Comparison of ENCODE assay signal across 8 cellular contexts in genomic region chr21:38984982-38985422, GRCh38.
A peak's percentile ranks its signal among the peaks of the same experiment; 100 is the strongest.
DNase-seq lines count a peak whose midpoint lies in the region; ATAC-seq, FAIRE-seq and TF ChIP-seq lines count a peak whose summit lies in the region.

No MANE protein-coding gene starts in this region.

- H3K27ac Mint-ChIP-seq in activated CD4-positive, alpha-beta T cell treated with anti-CD3 and anti-CD28 coated beads, Interleukin-2, amount 10 ng/mL, durations not matched to agents 7 days and 5 days: peak overlapping the region; percentile 78
- H3K27ac Mint-ChIP-seq in activated CD8-positive, alpha-beta T cell treated with anti-CD3 and anti-CD28 coated beads, Interleukin-2, amount 10 ng/mL, durations not matched to agents 7 days and 5 days: peak overlapping the region; percentile 79

- no peaks in the 10 kb centered on the region for H3K9me2 ChIP-seq in hepatocyte (replicated peaks; ENCODE audit: insufficient read depth)

- POLR2A ChIA-PET in activated CD4-positive, alpha-beta T cell treated with anti-CD3 and anti-CD28 coated beads, Interleukin-2, amount 10 ng/mL, durations not matched to agents 7 days and 5 days (lab: Charles Lee): no interaction called here
- POLR2A ChIA-PET in activated CD8-positive, alpha-beta T cell treated with anti-CD3 and anti-CD28 coated beads, Interleukin-2, amount 10 ng/mL, durations not matched to agents 7 days and 5 days (lab: Charles Lee): interaction anchor here (0.9 to 1.3 kb wide), 3 partner anchors 17 to 218 kb away, joined by 3 to 4 read pairs (median 4); no protein-coding TSS in a partner anchor

- H4K20me1 ChIP-seq in hepatocyte (ENCODE audit: insufficient read depth, poor library complexity, severe bottlenecking): no peaks in the 10 kb centered on the region

- peak; percentile 56 for ATAC-seq in activated CD8-positive, alpha-beta T cell treated with anti-CD3 and anti-CD28 coated beads, Interleukin-2, amount 10 ng/mL, durations not matched to agents 7 days and 5 days
- ATAC-seq in upper lobe of left lung (ENCODE audit: low FRiP score in 2 of 2) (peak in 1 of 2 donors; percentile 77), GM19328 (IDR thresholded peaks at IDR 0.05; ENCODE audit: unreplicated experiment) (no peak)

- no peaks in the 10 kb centered on the region for H3K9me3 Mint-ChIP-seq in activated CD4-positive, alpha-beta T cell treated with anti-CD3 and anti-CD28 coated beads, Interleukin-2, amount 10 ng/mL, durations not matched to agents 7 days and 5 days
- H3K9me3 Mint-ChIP-seq in activated CD8-positive, alpha-beta T cell treated with anti-CD3 and anti-CD28 coated beads, Interleukin-2, amount 10 ng/mL, durations not matched to agents 7 days and 5 days (ENCODE audit: insufficient read depth): no peaks in the 10 kb centered on the region

- H3K27me3 ChIP-seq in hepatocyte (no peaks in the 10 kb centered on the region), upper lobe of left lung (no peaks in the 10 kb centered on the region)

- peaks cover 49% of the 10 kb centered on the region for H3K4me1 Mint-ChIP-seq in activated CD4-positive, alpha-beta T cell treated with anti-CD3 and anti-CD28 coated beads, Interleukin-2, amount 10 ng/mL, durations not matched to agents 7 days and 5 days
- H3K4me1 Mint-ChIP-seq in activated CD8-positive, alpha-beta T cell treated with anti-CD3 and anti-CD28 coated beads, Interleukin-2, amount 10 ng/mL, durations not matched to agents 7 days and 5 days (ENCODE audit: low read depth): peaks cover 52% of the 10 kb centered on the region

- peaks cover 2% of the 10 kb centered on the region for H3K36me3 Mint-ChIP-seq in activated CD4-positive, alpha-beta T cell treated with anti-CD3 and anti-CD28 coated beads, Interleukin-2, amount 10 ng/mL, durations not matched to agents 7 days and 5 days (ENCODE audit: low read depth)
- H3K36me3 Mint-ChIP-seq in activated CD8-positive, alpha-beta T cell treated with anti-CD3 and anti-CD28 coated beads, Interleukin-2, amount 10 ng/mL, durations not matched to agents 7 days and 5 days (ENCODE audit: low read depth): no peaks in the 10 kb centered on the region

- CTCF ChIA-PET in activated CD4-positive, alpha-beta T cell treated with anti-CD3 and anti-CD28 coated beads, Interleukin-2, amount 10 ng/mL, durations not matched to agents 7 days and 5 days (lab: Charles Lee): interaction anchor here (1.0 kb wide), 1 partner anchor 159 kb away, joined by 3 read pairs; no protein-coding TSS in a partner anchor
- CTCF ChIA-PET in activated CD8-positive, alpha-beta T cell treated with anti-CD3 and anti-CD28 coated beads, Interleukin-2, amount 10 ng/mL, durations not matched to agents 7 days and 5 days (lab: Charles Lee): interaction anchor here (0.8 kb wide), 1 partner anchor 9 kb away, joined by 3 read pairs; no protein-coding TSS in a partner anchor

- TF ChIP-seq CTCF in hepatocyte (IDR thresholded peaks at IDR 0.05; ENCODE audit: poor library complexity) (no peak), upper lobe of left lung (IDR thresholded peaks at IDR 0.05) (no peak)

- H3K4me3 ChIP-seq in hepatocyte: no peak overlapping the region
- H3K4me3 ChIP-seq in upper lobe of left lung: no peak overlapping the region

- H3K79me2 ChIP-seq in hepatocyte: no peaks in the 10 kb centered on the region

- TF ChIP-seq POLR2A in upper lobe of left lung (IDR thresholded peaks at IDR 0.05): no peak
- TF ChIP-seq POLR2A in GM12892 (IDR thresholded peaks at IDR 0.05; ENCODE audit: low read depth, low read length): no peak

- FAIRE-seq in GM12892 (lab: Jason Lieb, UNC): no peak

- peak overlapping the region; percentile 51 for H3K4me2 ChIP-seq in hepatocyte

- H3K9me3 ChIP-seq in hepatocyte (ENCODE audit: low read depth): no peaks in the 10 kb centered on the region
- H3K9me3 ChIP-seq in upper lobe of left lung: no peaks in the 10 kb centered on the region

- no peak for TF ChIP-seq EP300 in upper lobe of left lung (IDR thresholded peaks at IDR 0.05)

- 56% methylated on average over 9 of the region's 9 CpGs for whole genome bisulfite sequencing in hepatocyte (ENCODE audit: low lambda C conversion rate, missing lambda C conversion rate)
- WGBS in upper lobe of left lung, 2 donors: 25 to 43% methylated on average over 9 of the region's 9 CpGs

- no peaks in the 10 kb centered on the region for H3K36me3 ChIP-seq in hepatocyte (replicated peaks; ENCODE audit: insufficient read depth, low read depth)
- H3K36me3 ChIP-seq in upper lobe of left lung: no peaks in the 10 kb centered on the region

- no peak for DNase-seq in activated CD4-positive, alpha-beta T cell treated with anti-CD3 and anti-CD28 coated beads, Interleukin-2, amount 10 ng/mL, durations not matched to agents 7 days and 5 days
- no peak for DNase-seq in activated CD4-positive, alpha-beta T cell treated with anti-CD3 and anti-CD28 coated beads, Interleukin-2, amount 50 U/mL, for 48 hours
- no peak for DNase-seq in activated CD8-positive, alpha-beta T cell treated with anti-CD3 and anti-CD28 coated beads, Interleukin-2, amount 10 ng/mL, durations not matched to agents 7 days and 5 days
- DNase-seq in hepatocyte (ENCODE audit: low spot score) (no peak), upper lobe of left lung (no peak), NCI-H524 (lab: John Stamatoyannopoulos, UW) (no peak), GM12892 (ENCODE audit: insufficient read length) (no peak)

- H2AFZ ChIP-seq in hepatocyte: no peak overlapping the region

- H3K4me1 ChIP-seq in hepatocyte (ENCODE audit: insufficient read depth) (peaks cover 47% of the 10 kb centered on the region), upper lobe of left lung (peaks cover 30 to 55% (median 43%) of the 10 kb centered on the region in 4 donors)

- H3K27ac ChIP-seq in hepatocyte: peak overlapping the region; percentile 91
- peak overlapping the region in 3 of 4 donors; percentile 42 to 69 (median 52) for H3K27ac ChIP-seq in upper lobe of left lung

- H3K4me3 Mint-ChIP-seq in activated CD4-positive, alpha-beta T cell treated with anti-CD3 and anti-CD28 coated beads, Interleukin-2, amount 10 ng/mL, durations not matched to agents 7 days and 5 days: peak overlapping the region; percentile 49
- peak overlapping the region; percentile 64 for H3K4me3 Mint-ChIP-seq in activated CD8-positive, alpha-beta T cell treated with anti-CD3 and anti-CD28 coated beads, Interleukin-2, amount 10 ng/mL, durations not matched to agents 7 days and 5 days

- H3K27me3 Mint-ChIP-seq in activated CD4-positive, alpha-beta T cell treated with anti-CD3 and anti-CD28 coated beads, Interleukin-2, amount 10 ng/mL, durations not matched to agents 7 days and 5 days: peaks cover 4% of the 10 kb centered on the region
- H3K27me3 Mint-ChIP-seq in activated CD8-positive, alpha-beta T cell treated with anti-CD3 and anti-CD28 coated beads, Interleukin-2, amount 10 ng/mL, durations not matched to agents 7 days and 5 days (ENCODE audit: low read depth): peaks cover 8% of the 10 kb centered on the region
